In the genomic region with DNA sequence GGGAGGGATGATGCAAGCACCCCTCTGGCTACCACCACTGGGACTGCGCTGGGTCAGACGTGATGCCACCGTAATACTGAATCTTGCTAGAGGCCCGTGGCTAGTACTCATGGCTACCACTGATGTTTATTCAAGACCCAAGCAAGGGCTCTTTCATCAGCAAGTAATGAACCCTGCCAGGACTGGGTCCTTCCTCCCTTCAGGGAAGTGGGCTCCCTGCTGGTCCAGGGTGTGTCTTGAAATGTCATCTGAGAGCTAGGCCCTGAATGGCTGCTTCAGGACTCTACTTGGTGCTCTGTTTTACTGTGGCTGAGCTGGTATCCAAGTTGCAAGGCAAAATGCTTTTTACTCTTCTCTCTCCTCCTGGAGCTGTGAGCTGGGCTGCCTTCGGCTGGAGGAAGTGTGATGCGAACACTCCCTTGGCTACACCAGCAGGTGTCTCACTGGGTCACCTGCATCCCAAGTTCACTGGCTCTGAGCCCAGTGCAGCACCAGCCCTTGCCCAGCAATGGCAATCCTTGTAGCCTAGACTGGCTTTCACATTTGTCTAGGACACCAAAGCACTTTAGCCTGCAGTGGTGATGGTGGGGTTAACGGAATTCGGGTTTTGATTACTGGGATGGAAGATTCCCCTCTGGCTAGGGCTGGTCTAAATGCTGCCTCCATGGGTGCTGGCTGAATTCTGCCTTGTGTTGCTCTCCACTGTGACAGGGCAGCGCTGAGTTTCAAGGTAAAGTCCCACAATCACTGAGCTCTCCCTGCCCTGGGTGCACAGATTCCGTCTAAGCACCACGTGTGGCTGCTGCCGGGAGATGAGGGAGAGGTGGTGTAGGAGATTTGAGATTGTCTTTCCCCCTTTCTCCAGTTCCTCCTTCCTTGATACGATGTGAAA, we compare ENCODE assay signal across 8 cellular contexts.
DNase-seq lines count a peak whose midpoint lies in the region; ATAC-seq and TF ChIP-seq lines count a peak whose summit lies in the region.

No MANE protein-coding gene starts in this region.

- no peak overlapping the region for H3K56ac ChIP-seq in H9 (ENCODE audit: insufficient read length, low read depth, low read length)

- DNase-seq in ACHN: peak; percentile 28
- DNase-seq in H9: peak; percentile 89
- DNase-seq in RPMI7951 (ENCODE audit: low read depth): peak; percentile 17
- no peak for DNase-seq in foreskin keratinocyte
- peak; percentile 40 for DNase-seq in stimulated activated CD8-positive, alpha-beta memory T cell treated with anti-CD3 and anti-CD28 coated beads, Interleukin-4, amount 100 ng/mL, for 48 hours
- DNase-seq in smooth muscle cell (lab: John Stamatoyannopoulos, UW; ENCODE audit: unreplicated experiment): no peak
- no peak for DNase-seq in effector CD4-positive, alpha-beta T cell
- DNase-seq in amniotic stem cell (lab: John Stamatoyannopoulos, UW): no peak

- H3K4me1 ChIP-seq in H9 (ENCODE audit: insufficient read depth, low read length) (no peaks in the 10 kb centered on the region; the same call in 1 of the 2 replicates), foreskin keratinocyte (no peaks in the 10 kb centered on the region), smooth muscle cell (ENCODE audit: low read depth) (no peaks in the 10 kb centered on the region)

- in situ Hi-C loops in ACHN (cut with HindIII; ENCODE audit: low pct_ligation_motif_present, low pct_unique_long_range_greater_than_20kb, low sequenced_read_pairs): no loop called here

- H3K27me3 Mint-ChIP-seq in H9 (ENCODE audit: low read depth): no peaks in the 10 kb centered on the region; the same call in 1 of the 2 replicates

- H2BK120ac ChIP-seq in H9 (ENCODE audit: low read depth, low read length, poor library complexity, severe bottlenecking): no peak overlapping the region

- H2AFZ ChIP-seq in H9 (ENCODE audit: low read length) (no peak overlapping the region), smooth muscle cell (ENCODE audit: low read depth) (no peak overlapping the region)

- H2BK20ac ChIP-seq in H9 (ENCODE audit: low read depth, low read length, poor library complexity, severe bottlenecking): no peak overlapping the region

- no peaks in the 10 kb centered on the region for H3K23me2 ChIP-seq in H9 (ENCODE audit: insufficient read length, low read depth, low read length, poor library complexity, severe bottlenecking)

- no peak overlapping the region for H3T11ph ChIP-seq in H9 (ENCODE audit: low read length)

- WGBS in H9 (ENCODE audit: extremely low coverage, insufficient read length, low lambda C conversion rate): no CpG with 5 or more reads among the region's 13 CpGs
- WGBS in smooth muscle cell (ENCODE audit: low lambda C conversion rate): 80% methylated on average over 13 of the region's 13 CpGs

- H4K8ac ChIP-seq in H9 (replicated peaks; ENCODE audit: insufficient read length, low read depth, low read length): no peak overlapping the region

- no peak overlapping the region for H2BK12ac ChIP-seq in H9 (ENCODE audit: insufficient read length, low read depth, low read length)

- H3K4me3 ChIP-seq in smooth muscle cell: no peak overlapping the region

- peak overlapping the region; percentile 51 for H3K18ac ChIP-seq in H9 (ENCODE audit: insufficient read length, low read depth, low read length)

- H4K20me1 ChIP-seq in H9 (ENCODE audit: control insufficient read depth, insufficient read depth, insufficient read length) (peaks cover 5% of the 10 kb centered on the region), smooth muscle cell (ENCODE audit: low read depth) (no peaks in the 10 kb centered on the region)

- H3K9me3 ChIP-seq in H9 (ENCODE audit: control insufficient read depth, low read depth, low read length): no peaks in the 10 kb centered on the region
- H3K9me3 ChIP-seq in smooth muscle cell (replicated peaks; ENCODE audit: low read depth): no peaks in the 10 kb centered on the region

- peak; percentile 97 for ATAC-seq in foreskin keratinocyte

- H3K27me3 ChIP-seq in H9 (ENCODE audit: insufficient read depth, low read length) (no peaks in the 10 kb centered on the region), foreskin keratinocyte (no peaks in the 10 kb centered on the region), smooth muscle cell (ENCODE audit: low read depth) (no peaks in the 10 kb centered on the region)

- H3K79me2 ChIP-seq in H9 (ENCODE audit: insufficient read depth, low read length) (no peaks in the 10 kb centered on the region; the same call in 1 of the 2 replicates), smooth muscle cell (ENCODE audit: low read depth) (no peaks in the 10 kb centered on the region)

- H4K5ac ChIP-seq in H9 (ENCODE audit: insufficient read length, low read depth, low read length): no peak overlapping the region

- H2BK5ac ChIP-seq in H9 (ENCODE audit: insufficient read length, low read length): no peak overlapping the region

- H3K27ac Mint-ChIP-seq in H9: peak overlapping the region; percentile 94 to 97 (median 95)

- H2AK5ac ChIP-seq in H9 (ENCODE audit: insufficient read length, low read length): no peak overlapping the region

- H3K36me3 Mint-ChIP-seq in H9 (ENCODE audit: insufficient read depth in 1 of 3, low read depth in 3 of 3): peaks cover 0 to 4% (median 0%) of the 10 kb centered on the region in 3 experiments; a peak in 2 of 7 replicates

- H3K14ac ChIP-seq in H9 (ENCODE audit: insufficient read depth, low read length): no peak overlapping the region

- peak; percentile 77 for TF ChIP-seq CTCF in H9 (conservative IDR thresholded peaks at IDR 0.05)
- peak; percentile 79 for TF ChIP-seq CTCF in foreskin keratinocyte (conservative IDR thresholded peaks at IDR 0.05)
- no peak for TF ChIP-seq CTCF in smooth muscle cell (IDR thresholded peaks at IDR 0.05; ENCODE audit: borderline replicate concordance, insufficient read depth, poor library complexity, severe bottlenecking)

- peaks cover 17 to 19% of the 10 kb centered on the region in 2 experiments for H3K4me1 Mint-ChIP-seq in H9

- H3K36me3 ChIP-seq in smooth muscle cell (ENCODE audit: low read depth): peaks cover 9% of the 10 kb centered on the region

- H4K91ac ChIP-seq in H9 (ENCODE audit: insufficient read length, low read depth, low read length): no peak overlapping the region

- no peaks in the 10 kb centered on the region; a peak in 1 of 5 replicates for H3K9me3 Mint-ChIP-seq in H9

- H3K4me3 Mint-ChIP-seq in H9: peak overlapping the region in 1 of 2 experiments; percentile 58; a peak in 2 of 5 replicates

- H2BK15ac ChIP-seq in H9 (ENCODE audit: low read depth, low read length): no peak overlapping the region

- H3K4ac ChIP-seq in H9 (ENCODE audit: low read depth, low read length): no peak overlapping the region

- H3K23ac ChIP-seq in H9 (ENCODE audit: insufficient read length, low read depth, low read length): no peak overlapping the region

- H3K9ac ChIP-seq in H9 (ENCODE audit: extremely low read depth, insufficient read length, low read length) (no peak overlapping the region), smooth muscle cell (ENCODE audit: low read depth) (no peak overlapping the region)

- H3K4me2 ChIP-seq in H9 (ENCODE audit: insufficient read depth, insufficient read length, low read length): no peak overlapping the region
- no peak overlapping the region for H3K4me2 ChIP-seq in smooth muscle cell

- H3K27ac ChIP-seq in H9 (ENCODE audit: insufficient read length, low read depth, low read length) (no peak overlapping the region), foreskin keratinocyte (no peak overlapping the region), smooth muscle cell (ENCODE audit: low read depth) (no peak overlapping the region)

- H3K79me1 ChIP-seq in H9 (ENCODE audit: insufficient read depth, low read depth, low read length, poor library complexity, severe bottlenecking): no peaks in the 10 kb centered on the region

- H3F3A ChIP-seq in smooth muscle cell (ENCODE audit: low read depth): no peaks in the 10 kb centered on the region

Comparison
In these comparisons a context has a peak if more than half of its experiments do, and no peak if none do; other contexts are left out.
1. DNase-seq: peak in ACHN (single experiment), H9 (single experiment), RPMI7951 (single experiment) and stimulated activated CD8-positive, alpha-beta memory T cell treated with anti-CD3 and anti-CD28 coated beads, Interleukin-4, amount 100 ng/mL, for 48 hours (single experiment); none in foreskin keratinocyte (0 of 2), smooth muscle cell (single experiment), effector CD4-positive, alpha-beta T cell (single experiment) and amniotic stem cell (single experiment).